ENCODE assay signal across 8 cellular contexts in genomic region chr11:110712643-110713468, GRCh38. TPM values are rescaled to one million over a fixed set of nuclear protein-coding genes. Genes with fewer than 3 reads are reported as not detected.
DNase-seq lines count a peak whose midpoint lies in the region; ATAC-seq and TF ChIP-seq lines count a peak whose summit lies in the region.

No MANE protein-coding gene starts in this region.

- intact Hi-C loops in left cardiac atrium (cut with DNase I) = no loop called here
- intact Hi-C loops in ovary (cut with DNase I) = no loop called here

- no peaks in the 10 kb centered on the region for H4K20me1 ChIP-seq in Karpas-422 (ENCODE audit: insufficient read depth, low read depth, low read length)

- peak overlapping the region; percentile 63 for H3K4me3 Mint-ChIP-seq in activated naive CD8-positive, alpha-beta T cell

- H3K9me2 ChIP-seq in Karpas-422 (replicated peaks; ENCODE audit: insufficient read depth, low read length) = no peaks in the 10 kb centered on the region

- no peaks in the 10 kb centered on the region for H3K9me3 ChIP-seq in Karpas-422 (ENCODE audit: low read length)
- H3K9me3 ChIP-seq in ovary = no peaks in the 10 kb centered on the region

- H3K4me2 ChIP-seq in Karpas-422 (ENCODE audit: low read depth, low read length, poor library complexity, severe bottlenecking) = peak overlapping the region; percentile 79

- H2AFZ ChIP-seq in Karpas-422 (ENCODE audit: low read length) = peak overlapping the region; percentile 83

- 0 to 1% (median 1%) methylated on average over 45 to 52 of the region's 52 CpGs for WGBS in ovary, 3 donors

- peak; percentile 77 for DNase-seq in D341Med (ENCODE audit: low spot score)
- DNase-seq in Karpas-422 = no peak
- DNase-seq in left cardiac atrium = peak; percentile 22
- DNase-seq in ovary = peak in 2 of 5 donors; percentile 8 to 23
- no peak for DNase-seq in GOT3 (lab: John Stamatoyannopoulos, UW)
- no peak for DNase-seq in GM10248 (ENCODE audit: extremely low spot score)

- ATAC-seq in GM21447 (IDR thresholded peaks at IDR 0.05; ENCODE audit: unreplicated experiment) (peak; percentile 30), left cardiac atrium (peak; percentile 10 to 18)

- no peaks in the 10 kb centered on the region for H3K79me2 ChIP-seq in Karpas-422 (ENCODE audit: low read length)

- TF ChIP-seq EP300 in ovary (IDR thresholded peaks at IDR 0.05) = no peak

- H3K4me3 ChIP-seq in Karpas-422 (ENCODE audit: low read length) = peak overlapping the region; percentile 65
- peak overlapping the region; percentile 69 for H3K4me3 ChIP-seq in ovary

- H3K36me3 ChIP-seq in Karpas-422 (ENCODE audit: insufficient read depth, low read length) (no peaks in the 10 kb centered on the region), ovary (no peaks in the 10 kb centered on the region)

- no peak for TF ChIP-seq POLR2A in ovary (IDR thresholded peaks at IDR 0.05)

- H3K9ac ChIP-seq in Karpas-422 (ENCODE audit: low read length) = peak overlapping the region; percentile 62

- TF ChIP-seq CTCF in ovary (IDR thresholded peaks at IDR 0.05) (no peak), GM10248 (IDR thresholded peaks at IDR 0.05; ENCODE audit: control extremely low read depth, extremely low read depth, low read depth, missing control alignments) (no peak)

- POLR2A ChIA-PET in GM10248 (lab: Yijun Ruan, JAX) = no interaction called here

- CTCF ChIA-PET in GM10248 (lab: Yijun Ruan, JAX) = no interaction called here

- H3K27ac Mint-ChIP-seq in activated naive CD8-positive, alpha-beta T cell = no peak overlapping the region

- peaks cover 2% of the 10 kb centered on the region; the same call in 1 of the 2 replicates for H3K27me3 ChIP-seq in Karpas-422 (ENCODE audit: low read length)
- no peaks in the 10 kb centered on the region for H3K27me3 ChIP-seq in ovary

- H3K27ac ChIP-seq in Karpas-422 (ENCODE audit: low read length) = no peak overlapping the region
- H3K27ac ChIP-seq in ovary = no peak overlapping the region

- H3K9me3 Mint-ChIP-seq in activated naive CD8-positive, alpha-beta T cell (ENCODE audit: low read depth) = no peaks in the 10 kb centered on the region

- peaks cover 45% of the 10 kb centered on the region for H3K27me3 Mint-ChIP-seq in activated naive CD8-positive, alpha-beta T cell

- H3K36me3 Mint-ChIP-seq in activated naive CD8-positive, alpha-beta T cell = no peaks in the 10 kb centered on the region

- peaks cover 15% of the 10 kb centered on the region for H3K4me1 Mint-ChIP-seq in activated naive CD8-positive, alpha-beta T cell (ENCODE audit: low read depth)

- peaks cover 17% of the 10 kb centered on the region for H3K4me1 ChIP-seq in Karpas-422 (ENCODE audit: low read length)
- peaks cover 6% of the 10 kb centered on the region for H3K4me1 ChIP-seq in ovary (ENCODE audit: insufficient read depth)

RNA-seq across cellular contexts. Expression of gene ARHGAP20, which starts 0.6 kb away (rescaled TPM):
- total RNA-seq in Karpas-422 (2014; rRNA removed; shearing (Covaris generic); ENCODE audit: low replicate concordance) = 0.25 TPM in 1 of 2 replicates, not detected in the other
- total RNA-seq in left cardiac atrium = 1 to 10 TPM; 2.5 to 4.7 TPM
- total RNA-seq in ovary = 1 to 10 TPM; 1.7 to 5.6 (median 2.6) TPM
- 1 to 10 TPM; 1.1 to 4.4 TPM for polyA plus RNA-seq in ovary

Comparison
In these comparisons a context has a peak if more than half of its experiments do, and no peak if none do; other contexts are left out.
1. DNase-seq: peak in D341Med (single experiment) and left cardiac atrium (single experiment); none in Karpas-422 (single experiment), GOT3 (single experiment) and GM10248 (single experiment).